In genomic region chr19:32150605-32151004, GRCh38 we compare ENCODE assay signal across 35 cellular contexts.
"Had no signal": no experiment of that assay in that cellular context is flagged by ENCODE, and none has a peak within 500 bp of the region (broad histone marks: within the 10 kb centered on the region; RNA-seq: fewer than 3 reads in every experiment).

No MANE protein-coding gene starts in this region.

- DNase-seq: Karpas-422, Kasumi-1, MG63, MM.1S, MV-4-11, NCI-H1092, NCI-H1092 treated with DMSO at 0.1 percent for 48 hours, NCI-H1105, NCI-H1105 treated with DMSO at 0.1 percent for 48 hours, NCI-H1417 treated with DMSO at 0.1 percent for 48 hours, NCI-H1436, NCI-H1436 treated with DMSO at 0.1 percent for 48 hours, NCI-H146, NCI-H1694, NCI-H1694 treated with DMSO at 0.1 percent for 48 hours, NCI-H187, NCI-H187 treated with DMSO at 0.1 percent for 48 hours, NCI-H1930, NCI-H2029, NCI-H2029 treated with DMSO at 0.1 percent for 48 hours, NCI-H2081, NCI-H2081 treated with DMSO at 0.1 percent for 48 hours, NCI-H2107, NCI-H2171, NCI-H2171 treated with DMSO at 0.1 percent for 48 hours, NCI-H2227 treated with DMSO at 0.1 percent for 48 hours, NCI-H226, NCI-H345, NCI-H446, NCI-H446 treated with DMSO at 0.1 percent for 48 hours, NCI-H510A, NCI-H510A treated with DMSO at 0.1 percent for 48 hours, NCI-H524, NCI-H524 treated with DMSO at 0.1 percent for 48 hours, NCI-H526 had no signal

- H3K4me3 ChIP-seq: MG63 had no signal

- H3K27me3 ChIP-seq: MG63 had no signal

- H3K36me3 ChIP-seq: MG63 had no signal
